ENCODE assay signal across 11 cellular contexts in genomic region chr20:56778765-56779195, GRCh38.
DNase-seq lines count a peak whose midpoint lies in the region; ATAC-seq and TF ChIP-seq lines count a peak whose summit lies in the region.
"Had no signal": no experiment of that assay in that cellular context is flagged by ENCODE, and none has a peak within 500 bp of the region (broad histone marks: within the 10 kb centered on the region; RNA-seq: fewer than 3 reads in every experiment).

No MANE protein-coding gene starts in this region.

- H3K27me3 Mint-ChIP-seq in activated naive CD8-positive, alpha-beta T cell treated with anti-CD3 and anti-CD28 coated beads, Interleukin-2, amount 10 ng/mL, durations not matched to agents 7 days and 5 days, result no peaks in the 10 kb centered on the region
- peaks cover 25% of the 10 kb centered on the region for H3K27me3 Mint-ChIP-seq in activated naive CD8-positive, alpha-beta T cell treated with anti-CD3 and anti-CD28 coated beads for 36 hours
- peaks cover 4% of the 10 kb centered on the region for H3K27me3 Mint-ChIP-seq in mesothelial cell of epicardium (ENCODE audit: low read depth)
- H3K27me3 Mint-ChIP-seq in activated CD4-positive, alpha-beta memory T cell treated with anti-CD3 and anti-CD28 coated beads, Interleukin-2, amount 10 ng/mL, durations not matched to agents 7 days and 5 days, result peaks cover 3% of the 10 kb centered on the region

- H3K36me3 Mint-ChIP-seq in activated naive CD8-positive, alpha-beta T cell treated with anti-CD3 and anti-CD28 coated beads, Interleukin-2, amount 10 ng/mL, durations not matched to agents 7 days and 5 days, result no peaks in the 10 kb centered on the region
- no peaks in the 10 kb centered on the region for H3K36me3 Mint-ChIP-seq in activated naive CD8-positive, alpha-beta T cell treated with anti-CD3 and anti-CD28 coated beads for 36 hours
- no peaks in the 10 kb centered on the region for H3K36me3 Mint-ChIP-seq in mesothelial cell of epicardium
- H3K36me3 Mint-ChIP-seq in activated CD4-positive, alpha-beta memory T cell treated with anti-CD3 and anti-CD28 coated beads, Interleukin-2, amount 10 ng/mL, durations not matched to agents 7 days and 5 days (ENCODE audit: low read depth), result no peaks in the 10 kb centered on the region

- TF ChIP-seq CTCF in brain microvascular endothelial cell (IDR thresholded peaks at IDR 0.05; ENCODE audit: low read depth, low read length, missing control alignments), result no peak
- TF ChIP-seq CTCF in mesothelial cell of epicardium (IDR thresholded peaks at IDR 0.05; ENCODE audit: unreplicated experiment), result no peak

- in situ Hi-C loops in brain microvascular endothelial cell (cut with HindIII; ENCODE audit: low pct_ligation_motif_present, low sequenced_read_pairs), result no loop called here

- no peak overlapping the region for H3K27ac Mint-ChIP-seq in activated naive CD8-positive, alpha-beta T cell treated with anti-CD3 and anti-CD28 coated beads, Interleukin-2, amount 10 ng/mL, durations not matched to agents 7 days and 5 days
- no peak overlapping the region for H3K27ac Mint-ChIP-seq in activated naive CD8-positive, alpha-beta T cell treated with anti-CD3 and anti-CD28 coated beads for 36 hours
- no peak overlapping the region for H3K27ac Mint-ChIP-seq in mesothelial cell of epicardium
- no peak overlapping the region for H3K27ac Mint-ChIP-seq in activated CD4-positive, alpha-beta memory T cell treated with anti-CD3 and anti-CD28 coated beads, Interleukin-2, amount 10 ng/mL, durations not matched to agents 7 days and 5 days
- H3K27ac Mint-ChIP-seq: dendritic cell treated with granulocyte-macrophage colony-stimulating factor and Interleukin-4, amounts not matched to agents 40 ng/mL and 50 ng/mL, for 4 days had no signal

- H3K4me1 Mint-ChIP-seq in activated naive CD8-positive, alpha-beta T cell treated with anti-CD3 and anti-CD28 coated beads, Interleukin-2, amount 10 ng/mL, durations not matched to agents 7 days and 5 days, result peaks cover 6% of the 10 kb centered on the region
- H3K4me1 Mint-ChIP-seq in activated naive CD8-positive, alpha-beta T cell treated with anti-CD3 and anti-CD28 coated beads for 36 hours, result peaks cover 7% of the 10 kb centered on the region
- peaks cover 8% of the 10 kb centered on the region for H3K4me1 Mint-ChIP-seq in mesothelial cell of epicardium
- no peaks in the 10 kb centered on the region for H3K4me1 Mint-ChIP-seq in activated CD4-positive, alpha-beta memory T cell treated with anti-CD3 and anti-CD28 coated beads, Interleukin-2, amount 10 ng/mL, durations not matched to agents 7 days and 5 days

- H3K4me3 ChIP-seq in brain microvascular endothelial cell (ENCODE audit: low read depth, low read length), result no peak overlapping the region

- no peak overlapping the region for H3K4me3 Mint-ChIP-seq in activated naive CD8-positive, alpha-beta T cell treated with anti-CD3 and anti-CD28 coated beads, Interleukin-2, amount 10 ng/mL, durations not matched to agents 7 days and 5 days
- H3K4me3 Mint-ChIP-seq in activated naive CD8-positive, alpha-beta T cell treated with anti-CD3 and anti-CD28 coated beads for 36 hours, result no peak overlapping the region
- H3K4me3 Mint-ChIP-seq in mesothelial cell of epicardium, result no peak overlapping the region
- H3K4me3 Mint-ChIP-seq in activated CD4-positive, alpha-beta memory T cell treated with anti-CD3 and anti-CD28 coated beads, Interleukin-2, amount 10 ng/mL, durations not matched to agents 7 days and 5 days, result no peak overlapping the region
- H3K4me3 Mint-ChIP-seq: activated T-cell treated with anti-CD3 and anti-CD28 coated beads, Interleukin-2, amount 50 U/mL, for 4 hours; dendritic cell treated with granulocyte-macrophage colony-stimulating factor and Interleukin-4, amounts not matched to agents 40 ng/mL and 50 ng/mL, for 4 days had no signal

- no peaks in the 10 kb centered on the region for H3K9me3 Mint-ChIP-seq in activated naive CD8-positive, alpha-beta T cell treated with anti-CD3 and anti-CD28 coated beads, Interleukin-2, amount 10 ng/mL, durations not matched to agents 7 days and 5 days
- H3K9me3 Mint-ChIP-seq in activated naive CD8-positive, alpha-beta T cell treated with anti-CD3 and anti-CD28 coated beads for 36 hours, result no peaks in the 10 kb centered on the region
- no peaks in the 10 kb centered on the region for H3K9me3 Mint-ChIP-seq in mesothelial cell of epicardium
- H3K9me3 Mint-ChIP-seq in activated CD4-positive, alpha-beta memory T cell treated with anti-CD3 and anti-CD28 coated beads, Interleukin-2, amount 10 ng/mL, durations not matched to agents 7 days and 5 days, result no peaks in the 10 kb centered on the region
- H3K9me3 Mint-ChIP-seq: activated T-cell treated with anti-CD3 and anti-CD28 coated beads, Interleukin-2, amount 50 U/mL, for 4 hours; dendritic cell treated with granulocyte-macrophage colony-stimulating factor and Interleukin-4, amounts not matched to agents 40 ng/mL and 50 ng/mL, for 4 days had no signal

- peak; percentile 54 for ATAC-seq in activated naive CD8-positive, alpha-beta T cell treated with anti-CD3 and anti-CD28 coated beads, Interleukin-2, amount 10 ng/mL, durations not matched to agents 7 days and 5 days (ENCODE audit: low read depth)
- no peak for ATAC-seq in GM19351 (IDR thresholded peaks at IDR 0.05; ENCODE audit: unreplicated experiment)
- ATAC-seq: activated T-cell treated with anti-CD3 and anti-CD28 coated beads, Interleukin-2, amount 50 U/mL, for 4 hours had no signal

- no peak overlapping the region for H3K27ac ChIP-seq in brain microvascular endothelial cell

- POLR2A ChIA-PET in activated naive CD8-positive, alpha-beta T cell treated with anti-CD3 and anti-CD28 coated beads, Interleukin-2, amount 10 ng/mL, durations not matched to agents 7 days and 5 days (lab: Charles Lee), result no interaction called here
- POLR2A ChIA-PET in activated CD4-positive, alpha-beta memory T cell treated with anti-CD3 and anti-CD28 coated beads, Interleukin-2, amount 10 ng/mL, durations not matched to agents 7 days and 5 days (lab: Charles Lee), result no interaction called here

- CTCF ChIA-PET in activated CD4-positive, alpha-beta memory T cell treated with anti-CD3 and anti-CD28 coated beads, Interleukin-2, amount 10 ng/mL, durations not matched to agents 7 days and 5 days (lab: Charles Lee), result no interaction called here

- no peaks in the 10 kb centered on the region for H3K27me3 ChIP-seq in brain microvascular endothelial cell (replicated peaks)

- no peak for DNase-seq in activated naive CD8-positive, alpha-beta T cell treated with anti-CD3 and anti-CD28 coated beads, Interleukin-2, amount 10 ng/mL, durations not matched to agents 7 days and 5 days
- DNase-seq in activated naive CD8-positive, alpha-beta T cell treated with anti-CD3 and anti-CD28 coated beads for 36 hours, result no peak
- DNase-seq in brain microvascular endothelial cell (peak; percentile 34), iris pigment epithelial cell (ENCODE audit: low read depth) (peak; percentile 43), ureter (ENCODE audit: low spot score) (peak; percentile 50), mesothelial cell of epicardium (ENCODE audit: low spot score in 2 of 2, unreplicated experiment in 2 of 2) (no peak)
- DNase-seq in activated CD4-positive, alpha-beta memory T cell treated with anti-CD3 and anti-CD28 coated beads, Interleukin-2, amount 10 ng/mL, durations not matched to agents 7 days and 5 days, result no peak
- DNase-seq: activated T-cell treated with anti-CD3 and anti-CD28 coated beads, Interleukin-2, amount 50 U/mL, for 4 hours; NCI-H524 had no signal

- no peaks in the 10 kb centered on the region for H3K36me3 ChIP-seq in brain microvascular endothelial cell (replicated peaks)

Comparison
In these comparisons a context has a peak if more than half of its experiments do, and no peak if none do; other contexts are left out.
1. DNase-seq: peak in brain microvascular endothelial cell (single experiment), iris pigment epithelial cell (single experiment) and ureter (single experiment); none in activated naive CD8-positive, alpha-beta T cell treated with anti-CD3 and anti-CD28 coated beads, Interleukin-2, amount 10 ng/mL, durations not matched to agents 7 days and 5 days (single experiment), activated naive CD8-positive, alpha-beta T cell treated with anti-CD3 and anti-CD28 coated beads for 36 hours (single experiment), mesothelial cell of epicardium (0 of 2) and activated CD4-positive, alpha-beta memory T cell treated with anti-CD3 and anti-CD28 coated beads, Interleukin-2, amount 10 ng/mL, durations not matched to agents 7 days and 5 days (single experiment).